Comparison of ENCODE assay signal across 9 cellular contexts in the genomic region with DNA sequence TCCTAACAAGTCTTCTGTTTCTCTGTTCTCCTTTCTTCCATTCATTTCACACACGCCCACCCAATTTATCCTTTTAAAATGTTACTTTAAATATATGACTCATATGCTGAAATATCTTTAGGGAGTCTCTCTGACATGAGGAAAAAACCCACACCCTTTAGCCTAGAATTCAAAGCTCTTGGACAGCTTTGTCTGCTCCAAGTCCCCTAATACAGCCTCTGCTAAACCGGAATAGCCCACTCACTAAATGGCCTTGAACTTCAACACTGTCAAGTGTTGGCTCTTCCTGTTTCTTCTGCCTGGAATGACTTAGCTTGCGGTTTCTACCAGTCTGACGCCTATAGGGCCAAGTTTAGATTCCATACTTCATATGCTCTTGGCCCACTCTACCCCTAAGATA. TPM values are rescaled to one million over a fixed set of nuclear protein-coding genes. Genes with fewer than 3 reads are reported as not detected.
A peak's percentile ranks its signal among the peaks of the same experiment; 100 is the strongest.
DNase-seq lines count a peak whose midpoint lies in the region; ATAC-seq and TF ChIP-seq lines count a peak whose summit lies in the region.
"Had no signal": no experiment of that assay in that cellular context is flagged by ENCODE, and none has a peak within 500 bp of the region (broad histone marks: within the 10 kb centered on the region; RNA-seq: fewer than 3 reads in every experiment).

No MANE protein-coding gene starts in this region.

- POLR2A ChIA-PET in RWPE1 (lab: Yijun Ruan, JAX; ENCODE audit: low non-redundant PET), result no interaction called here

- peaks cover 15% of the 10 kb centered on the region for H3K4me1 ChIP-seq in lower lobe of right lung

- CTCF ChIA-PET in RWPE1 (lab: Yijun Ruan, JAX), result interaction anchor here (0.6 to 0.9 kb wide), 3 partner anchors 136 to 508 kb away, joined by 3 to 4 read pairs (median 3); no protein-coding TSS in a partner anchor

- no peaks in the 10 kb centered on the region for H3K36me3 ChIP-seq in lower lobe of right lung

- DNase-seq in RWPE1 (ENCODE audit: low spot score) (peak; percentile 26), lower lobe of right lung (no peak), mucosa of gallbladder (ENCODE audit: low spot score) (no peak), DMS79 treated with DMSO at 0.1 percent for 48 hours (lab: John Stamatoyannopoulos, UW) (no peak), SK-N-DZ (ENCODE audit: low spot score) (no peak)
- DNase-seq in activated CD4-positive, alpha-beta T cell treated with anti-CD3 and anti-CD28 coated beads, Interleukin-2, amount 50 U/mL, for 48 hours, result no peak
- DNase-seq: left cardiac atrium had no signal

- intact Hi-C loops in lower lobe of right lung (cut with DNase I), result no loop called here

- TF ChIP-seq CTCF in RWPE1 (conservative IDR thresholded peaks at IDR 0.05; ENCODE audit: low read depth) (no peak), lower lobe of right lung (IDR thresholded peaks at IDR 0.05) (no peak)

- H3K4me3 ChIP-seq in lower lobe of right lung, result no peak overlapping the region

- no peaks in the 10 kb centered on the region for H3K9me3 ChIP-seq in lower lobe of right lung

- H3K27ac ChIP-seq in RWPE1 (no peak overlapping the region), lower lobe of right lung (no peak overlapping the region)

- ATAC-seq in GM19043 (IDR thresholded peaks at IDR 0.05; ENCODE audit: low read depth, unreplicated experiment) (peak; percentile 24), HG03025 (IDR thresholded peaks at IDR 0.05; ENCODE audit: low FRiP score, unreplicated experiment) (peak; percentile 30), lower lobe of right lung (peak; percentile 36 to 51)

- no peaks in the 10 kb centered on the region for H3K27me3 ChIP-seq in lower lobe of right lung (ENCODE audit: low read depth)

RNA-seq across cellular contexts. Expression of a gene that starts 3.3 kb away (rescaled TPM):
- total RNA-seq in lower lobe of right lung (5.6 TPM), mucosa of gallbladder (7.5 TPM)
- not detected in 2 replicates for polyA plus RNA-seq in SK-N-DZ (2014; cell fraction: cytosol; rRNA removed)
- polyA plus RNA-seq in SK-N-DZ (2014; cell fraction: nucleus; rRNA removed), result not detected in 2 replicates

RNA-seq across cellular contexts. Expression of a gene that starts 56.5 kb away (rescaled TPM):
- total RNA-seq in lower lobe of right lung (8.2 TPM), mucosa of gallbladder (5.6 TPM)
- not detected in 2 replicates for polyA plus RNA-seq in SK-N-DZ (2014; cell fraction: cytosol; rRNA removed)
- polyA plus RNA-seq in SK-N-DZ (2014; cell fraction: nucleus; rRNA removed), result not detected in 2 replicates
- total RNA-seq: left cardiac atrium had no signal
